ENCODE assay signal across 10 cellular contexts in genomic region chr15:60395276-60396011, GRCh38. TPM values are rescaled to one million over a fixed set of nuclear protein-coding genes. Genes with fewer than 3 reads are reported as not detected.
DNase-seq lines count a peak whose midpoint lies in the region; ATAC-seq and TF ChIP-seq lines count a peak whose summit lies in the region.
"Had no signal": no experiment of that assay in that cellular context is flagged by ENCODE, and none has a peak within 500 bp of the region (broad histone marks: within the 10 kb centered on the region; RNA-seq: fewer than 3 reads in every experiment).

No MANE protein-coding gene starts in this region.

- H2AFZ ChIP-seq in neuronal stem cell (ENCODE audit: low read length), result peak overlapping the region; percentile 55

- DNase-seq in CD4-positive, CD25-positive, alpha-beta regulatory T cell, result no peak
- peak; percentile 28 for DNase-seq in NCI-H446 treated with DMSO at 0.1 percent for 48 hours (lab: John Stamatoyannopoulos, UW)
- no peak for DNase-seq in colonic mucosa
- DNase-seq in neuronal stem cell (ENCODE audit: low spot score), result no peak
- DNase-seq in kidney glomerular epithelial cell (lab: John Stamatoyannopoulos, UW), result no peak
- no peak for DNase-seq in DMS 273 (lab: John Stamatoyannopoulos, UW; ENCODE audit: unreplicated experiment)
- DNase-seq in activated T-cell treated with anti-CD3 and anti-CD28 coated beads, Interleukin-2, amount 50 U/mL, for 1 hour, result no peak
- DNase-seq: NCI-H1694 had no signal

- no peak overlapping the region for H2BK12ac ChIP-seq in neuronal stem cell (ENCODE audit: low read length)

- H3K18ac ChIP-seq in neuronal stem cell (ENCODE audit: low read length), result no peak overlapping the region

- TF ChIP-seq CTCF in colonic mucosa (IDR thresholded peaks at IDR 0.05), result no peak

- no peak overlapping the region for H3K4ac ChIP-seq in neuronal stem cell (ENCODE audit: low read length)

- H3K9ac ChIP-seq in colonic mucosa (ENCODE audit: low read depth in 2 of 2, low read length in 2 of 2) (peak overlapping the region in 1 of 2 donors; percentile 99), neuronal stem cell (ENCODE audit: low read depth, low read length, poor library complexity) (no peak overlapping the region)

- H3K4me2 ChIP-seq in neuronal stem cell (ENCODE audit: insufficient read depth, low read length, poor library complexity, severe bottlenecking), result no peak overlapping the region

- no peaks in the 10 kb centered on the region for H3K27me3 Mint-ChIP-seq in CD4-positive, CD25-positive, alpha-beta regulatory T cell

- no peak overlapping the region for H2BK5ac ChIP-seq in neuronal stem cell (ENCODE audit: low read length)

- H4K91ac ChIP-seq in neuronal stem cell (ENCODE audit: low read depth, low read length, poor library complexity), result no peak overlapping the region

- no peaks in the 10 kb centered on the region for H3K79me1 ChIP-seq in neuronal stem cell (ENCODE audit: low read depth, low read length)

- H3K9me3 ChIP-seq in CD4-positive, CD25-positive, alpha-beta regulatory T cell (ENCODE audit: control insufficient read depth in 2 of 2, low read length in 2 of 2), result no peaks in the 10 kb centered on the region
- H3K9me3 ChIP-seq in colonic mucosa (no peaks in the 10 kb centered on the region), neuronal stem cell (replicated peaks in 1 of 2; ENCODE audit: control insufficient read depth in 2 of 2, insufficient read depth in 1 of 2, low read depth in 1 of 2, low read length in 2 of 2) (no peaks in the 10 kb centered on the region)

- H3K27me3 ChIP-seq in CD4-positive, CD25-positive, alpha-beta regulatory T cell (ENCODE audit: control insufficient read depth, insufficient read depth, low read length), result no peaks in the 10 kb centered on the region
- no peaks in the 10 kb centered on the region for H3K27me3 ChIP-seq in colonic mucosa
- peaks cover 0 to 13% (median 0%) of the 10 kb centered on the region in 3 experiments for H3K27me3 ChIP-seq in neuronal stem cell (ENCODE audit: control insufficient read depth in 3 of 3, insufficient read depth in 3 of 3, low read depth in 1 of 3, low read length in 3 of 3)

- no peak overlapping the region for H4K8ac ChIP-seq in neuronal stem cell (ENCODE audit: low read depth, low read length)

- H3K4me1 Mint-ChIP-seq in CD4-positive, CD25-positive, alpha-beta regulatory T cell, result peaks cover 28 to 79% (median 60%) of the 10 kb centered on the region in 4 donors

- peak overlapping the region in 1 of 3 donors; percentile 37 for H3K27ac Mint-ChIP-seq in CD4-positive, CD25-positive, alpha-beta regulatory T cell

- no peak overlapping the region for H2AK5ac ChIP-seq in neuronal stem cell (ENCODE audit: low read depth, low read length)

- peaks cover 75% of the 10 kb centered on the region for H3K4me1 ChIP-seq in CD4-positive, CD25-positive, alpha-beta regulatory T cell (ENCODE audit: control insufficient read depth, insufficient read depth, low read length, poor library complexity, severe bottlenecking)
- H3K4me1 ChIP-seq in colonic mucosa (peaks cover 4% of the 10 kb centered on the region), neuronal stem cell (ENCODE audit: control insufficient read depth in 2 of 2, insufficient read depth in 1 of 2, low read depth in 1 of 2, low read length in 2 of 2) (peaks cover 28 to 34% of the 10 kb centered on the region in 2 donors)

- H3K4me3 Mint-ChIP-seq in CD4-positive, CD25-positive, alpha-beta regulatory T cell, result peak overlapping the region; percentile 91 to 98 (median 94)

- peaks cover 11% of the 10 kb centered on the region for H3K36me3 ChIP-seq in CD4-positive, CD25-positive, alpha-beta regulatory T cell (ENCODE audit: control insufficient read depth, insufficient read depth, low read length)
- no peaks in the 10 kb centered on the region for H3K36me3 ChIP-seq in colonic mucosa
- no peaks in the 10 kb centered on the region for H3K36me3 ChIP-seq in neuronal stem cell (replicated peaks in 1 of 2; ENCODE audit: control insufficient read depth in 2 of 2, insufficient read depth in 2 of 2, low read length in 2 of 2)

- no peak for ATAC-seq in CD4-positive, CD25-positive, alpha-beta regulatory T cell (ENCODE audit: low read depth in 2 of 2)
- ATAC-seq in GM21529 (IDR thresholded peaks at IDR 0.05; ENCODE audit: unreplicated experiment), result no peak
- ATAC-seq: activated CD8-positive, alpha-beta memory T cell treated with anti-CD3 and anti-CD28 coated beads, Interleukin-2, amount 10 ng/mL, durations not matched to agents 7 days and 5 days had no signal

- no CpG with 5 or more reads among the region's 9 CpGs for WGBS in neuronal stem cell (ENCODE audit: extremely low coverage in 2 of 2, insufficient read length in 2 of 2, insufficient replicate concordance in 1 of 2), 2 donors

- H3K4me3 ChIP-seq in CD4-positive, CD25-positive, alpha-beta regulatory T cell (ENCODE audit: low read depth, low read length), result peak overlapping the region; percentile 89
- H3K4me3 ChIP-seq in colonic mucosa (peak overlapping the region; percentile 74), neuronal stem cell (ENCODE audit: low read length in 2 of 2) (no peak overlapping the region)

- intact Hi-C loops in colonic mucosa (cut with DNase I), result no loop called here

- H3K14ac ChIP-seq in neuronal stem cell (ENCODE audit: low read length), result no peak overlapping the region

- peaks cover 0 to 8% (median 0%) of the 10 kb centered on the region in 7 donors for H3K9me3 Mint-ChIP-seq in CD4-positive, CD25-positive, alpha-beta regulatory T cell

- H2BK15ac ChIP-seq in neuronal stem cell (ENCODE audit: low read length), result no peak overlapping the region

- H3K27ac ChIP-seq in CD4-positive, CD25-positive, alpha-beta regulatory T cell (ENCODE audit: insufficient read depth, low read length, poor library complexity, severe bottlenecking), result peak overlapping the region; percentile 39
- peak overlapping the region; percentile 95 for H3K27ac ChIP-seq in colonic mucosa
- H3K27ac ChIP-seq in neuronal stem cell (replicated peaks; ENCODE audit: low read length), result no peak overlapping the region

- peaks cover 24% of the 10 kb centered on the region for H3K36me3 Mint-ChIP-seq in CD4-positive, CD25-positive, alpha-beta regulatory T cell

- no peak overlapping the region for H3K23ac ChIP-seq in neuronal stem cell (ENCODE audit: low read depth, low read length, poor library complexity)

- H2BK120ac ChIP-seq in neuronal stem cell (ENCODE audit: low read depth, low read length), result no peak overlapping the region

RNA-seq across cellular contexts. Expression of gene ANXA2, which starts 2.3 kb away (rescaled TPM):
- total RNA-seq in CD4-positive, CD25-positive, alpha-beta regulatory T cell, result 261 TPM
- 1,000 to 10,000 TPM in 2 of 4 donors, 100 to 1,000 TPM in 2; 681 to 1,236 (median 896) TPM for polyA plus RNA-seq in CD4-positive, CD25-positive, alpha-beta regulatory T cell
- 100 to 1,000 TPM; 813 to 816 TPM for total RNA-seq in colonic mucosa
- polyA plus RNA-seq in neuronal stem cell (2013, experiment 1 of 2), result 93.2 TPM
- polyA plus RNA-seq in neuronal stem cell (2013, experiment 2 of 2), result 92.4 TPM

Comparison
In these comparisons a context has a peak if more than half of its experiments do, and no peak if none do; other contexts are left out.
1. H3K4me3 ChIP-seq: peak in CD4-positive, CD25-positive, alpha-beta regulatory T cell (single experiment) and colonic mucosa (single experiment); none in neuronal stem cell (0 of 2).